1 cellular context compared by ENCODE assay signal in genomic region chr17:63961355-63962207, GRCh38.
TF ChIP-seq lines count a peak whose summit lies in the region.

No MANE protein-coding gene starts in this region.

TF ChIP-seq in H1, 55 proteins besides CTCF, POLR2A, EP300 and RAD21:
- TF ChIP-seq CBX5 (IDR thresholded peaks at IDR 0.05; ENCODE audit: low read depth, low read length) (no peak), NRF1 (IDR thresholded peaks at IDR 0.05; ENCODE audit: low read depth, low read length) (no peak), KDM1A (IDR thresholded peaks at IDR 0.05; ENCODE audit: borderline replicate concordance, low read length) (no peak), SRF (IDR thresholded peaks at IDR 0.05; ENCODE audit: low read depth, low read length) (no peak), SP2 (IDR thresholded peaks at IDR 0.05; ENCODE audit: low read length) (no peak), CTBP2 (IDR thresholded peaks at IDR 0.05; ENCODE audit: borderline replicate concordance, insufficient read depth, insufficient read length, low read length) (no peak), NANOG (IDR thresholded peaks at IDR 0.05; ENCODE audit: insufficient read depth, low read depth, low read length, poor library complexity, severe bottlenecking) (no peak), RFX5 (IDR thresholded peaks at IDR 0.05; ENCODE audit: borderline replicate concordance, low read depth, low read length) (no peak), SAP30 (IDR thresholded peaks at IDR 0.05; ENCODE audit: insufficient read depth, insufficient replicate concordance, low read length) (no peak), GABPA (IDR thresholded peaks at IDR 0.05; ENCODE audit: borderline replicate concordance, insufficient read depth, low read length) (no peak), EZH2 (IDR thresholded peaks at IDR 0.05; ENCODE audit: low read depth, low read length, severe bottlenecking) (no peak), TAF7 (optimal IDR thresholded peaks at IDR 0.05; ENCODE audit: borderline replicate concordance, low read depth, low read length) (peak; percentile 27), SUZ12 (IDR thresholded peaks at IDR 0.05; ENCODE audit: low read length) (no peak), KDM4A (IDR thresholded peaks at IDR 0.05; ENCODE audit: low read depth, low read length, severe bottlenecking) (peak; percentile 47), CBX8 (IDR thresholded peaks at IDR 0.05; ENCODE audit: borderline replicate concordance, low read depth, low read length) (no peak), HDAC2 (IDR thresholded peaks at IDR 0.05; ENCODE audit: borderline replicate concordance in 1 of 2, low read depth in 2 of 2, low read length in 2 of 2) (no peak), ZNF274 (IDR thresholded peaks at IDR 0.05; ENCODE audit: borderline replicate concordance, extremely low read depth, low read length) (no peak), POLR2AphosphoS5 (IDR thresholded peaks at IDR 0.05; ENCODE audit: low read depth, low read length) (peak; percentile 42), RXRA (IDR thresholded peaks at IDR 0.05; ENCODE audit: insufficient read depth, low read depth, low read length) (no peak), SIX5 (IDR thresholded peaks at IDR 0.05; ENCODE audit: low read depth, low read length) (no peak), JUND (IDR thresholded peaks at IDR 0.05; ENCODE audit: low read length) (peak; percentile 86), SP1 (IDR thresholded peaks at IDR 0.05; ENCODE audit: low read depth, low read length) (0 out of 2 replicates have a peak, but pooled peaks have one; percentile 43), PHF8 (conservative IDR thresholded peaks at IDR 0.05; ENCODE audit: low read depth, low read length) (peak; percentile 53), TEAD4 (IDR thresholded peaks at IDR 0.05; ENCODE audit: low read depth, low read length) (no peak), CEBPB (IDR thresholded peaks at IDR 0.05; ENCODE audit: low read depth, low read length) (peak; percentile 93), ASH2L (IDR thresholded peaks at IDR 0.05; ENCODE audit: low read length) (no peak), RBBP5 (IDR thresholded peaks at IDR 0.05; ENCODE audit: borderline replicate concordance, low read depth, low read length) (no peak), JUN (IDR thresholded peaks at IDR 0.05; ENCODE audit: low read depth, low read length) (no peak), MAFK (IDR thresholded peaks at IDR 0.05; ENCODE audit: low read depth, low read length) (no peak), HDAC6 (IDR thresholded peaks at IDR 0.05; ENCODE audit: low read depth, low read length) (no peak), BACH1 (IDR thresholded peaks at IDR 0.05; ENCODE audit: low read length) (no peak), POU5F1 (IDR thresholded peaks at IDR 0.05; ENCODE audit: low read depth, low read length) (no peak), BCL11A (IDR thresholded peaks at IDR 0.05; ENCODE audit: low read depth in 2 of 2, low read length in 2 of 2) (no peak), TBP (IDR thresholded peaks at IDR 0.05; ENCODE audit: low read depth, low read length) (no peak), CREB1 (IDR thresholded peaks at IDR 0.05) (peak; percentile 25; the same call in 1 of the 2 replicates), SP4 (IDR thresholded peaks at IDR 0.05; ENCODE audit: low read length) (peak; percentile 72), BRCA1 (IDR thresholded peaks at IDR 0.05; ENCODE audit: low read depth, low read length) (no peak), TCF12 (IDR thresholded peaks at IDR 0.05; ENCODE audit: low read depth, low read length) (no peak), KDM5A (IDR thresholded peaks at IDR 0.05; ENCODE audit: low read length) (no peak), RNF2 (IDR thresholded peaks at IDR 0.05; ENCODE audit: borderline replicate concordance, low read depth, low read length, missing control alignments, poor library complexity, severe bottlenecking) (no peak), FOSL1 (IDR thresholded peaks at IDR 0.05; ENCODE audit: insufficient read depth, low read depth, low read length) (no peak), CHD2 (IDR thresholded peaks at IDR 0.05; ENCODE audit: low read length) (no peak), SIRT6 (IDR thresholded peaks at IDR 0.05; ENCODE audit: low read length) (no peak), CHD1 (IDR thresholded peaks at IDR 0.05; ENCODE audit: low read depth, low read length) (no peak), E2F6 (IDR thresholded peaks at IDR 0.05) (peak; percentile 34; the same call in 1 of the 2 replicates), GTF2F1 (IDR thresholded peaks at IDR 0.05; ENCODE audit: borderline replicate concordance, low read depth, low read length) (no peak), EGR1 (IDR thresholded peaks at IDR 0.05; ENCODE audit: borderline replicate concordance, low read depth, low read length) (no peak), SIN3A (conservative IDR thresholded peaks at IDR 0.05 in 1 of 2, IDR thresholded peaks at IDR 0.05 in 1 of 2; ENCODE audit: low read depth in 1 of 2, low read length in 2 of 2) (peak; percentile 55 to 56; a peak in 1 of 4 replicates), TAF1 (IDR thresholded peaks at IDR 0.05; ENCODE audit: low read depth, low read length) (peak; percentile 58; the same call in 1 of the 2 replicates), YY1 (IDR thresholded peaks at IDR 0.05; ENCODE audit: low read depth, low read length) (no peak)
- TF ChIP-seq, protein P1, sequence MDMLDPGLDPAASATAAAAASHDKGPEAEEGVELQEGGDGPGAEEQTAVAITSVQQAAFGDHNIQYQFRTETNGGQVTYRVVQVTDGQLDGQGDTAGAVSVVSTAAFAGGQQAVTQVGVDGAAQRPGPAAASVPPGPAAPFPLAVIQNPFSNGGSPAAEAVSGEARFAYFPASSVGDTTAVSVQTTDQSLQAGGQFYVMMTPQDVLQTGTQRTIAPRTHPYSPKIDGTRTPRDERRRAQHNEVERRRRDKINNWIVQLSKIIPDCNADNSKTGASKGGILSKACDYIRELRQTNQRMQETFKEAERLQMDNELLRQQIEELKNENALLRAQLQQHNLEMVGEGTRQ (IDR thresholded peaks at IDR 0.05; ENCODE audit: low read length), result peak; percentile 61; the same call in 1 of the 2 replicates
- TF ChIP-seq, protein P2, sequence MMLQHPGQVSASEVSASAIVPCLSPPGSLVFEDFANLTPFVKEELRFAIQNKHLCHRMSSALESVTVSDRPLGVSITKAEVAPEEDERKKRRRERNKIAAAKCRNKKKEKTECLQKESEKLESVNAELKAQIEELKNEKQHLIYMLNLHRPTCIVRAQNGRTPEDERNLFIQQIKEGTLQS (IDR thresholded peaks at IDR 0.05; ENCODE audit: insufficient read depth, low read depth, low read length), result peak; percentile 83; the same call in 1 of the 2 replicates
- TF ChIP-seq, protein P3, sequence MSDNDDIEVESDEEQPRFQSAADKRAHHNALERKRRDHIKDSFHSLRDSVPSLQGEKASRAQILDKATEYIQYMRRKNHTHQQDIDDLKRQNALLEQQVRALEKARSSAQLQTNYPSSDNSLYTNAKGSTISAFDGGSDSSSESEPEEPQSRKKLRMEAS (IDR thresholded peaks at IDR 0.05), result peak; percentile 28; the same call in 1 of the 2 replicates
- TF ChIP-seq, protein P4, sequence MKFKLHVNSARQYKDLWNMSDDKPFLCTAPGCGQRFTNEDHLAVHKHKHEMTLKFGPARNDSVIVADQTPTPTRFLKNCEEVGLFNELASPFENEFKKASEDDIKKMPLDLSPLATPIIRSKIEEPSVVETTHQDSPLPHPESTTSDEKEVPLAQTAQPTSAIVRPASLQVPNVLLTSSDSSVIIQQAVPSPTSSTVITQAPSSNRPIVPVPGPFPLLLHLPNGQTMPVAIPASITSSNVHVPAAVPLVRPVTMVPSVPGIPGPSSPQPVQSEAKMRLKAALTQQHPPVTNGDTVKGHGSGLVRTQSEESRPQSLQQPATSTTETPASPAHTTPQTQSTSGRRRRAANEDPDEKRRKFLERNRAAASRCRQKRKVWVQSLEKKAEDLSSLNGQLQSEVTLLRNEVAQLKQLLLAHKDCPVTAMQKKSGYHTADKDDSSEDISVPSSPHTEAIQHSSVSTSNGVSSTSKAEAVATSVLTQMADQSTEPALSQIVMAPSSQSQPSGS (IDR thresholded peaks at IDR 0.05; ENCODE audit: low read length), result peak; percentile 32; the same call in 1 of the 2 replicates
- TF ChIP-seq, protein P5, sequence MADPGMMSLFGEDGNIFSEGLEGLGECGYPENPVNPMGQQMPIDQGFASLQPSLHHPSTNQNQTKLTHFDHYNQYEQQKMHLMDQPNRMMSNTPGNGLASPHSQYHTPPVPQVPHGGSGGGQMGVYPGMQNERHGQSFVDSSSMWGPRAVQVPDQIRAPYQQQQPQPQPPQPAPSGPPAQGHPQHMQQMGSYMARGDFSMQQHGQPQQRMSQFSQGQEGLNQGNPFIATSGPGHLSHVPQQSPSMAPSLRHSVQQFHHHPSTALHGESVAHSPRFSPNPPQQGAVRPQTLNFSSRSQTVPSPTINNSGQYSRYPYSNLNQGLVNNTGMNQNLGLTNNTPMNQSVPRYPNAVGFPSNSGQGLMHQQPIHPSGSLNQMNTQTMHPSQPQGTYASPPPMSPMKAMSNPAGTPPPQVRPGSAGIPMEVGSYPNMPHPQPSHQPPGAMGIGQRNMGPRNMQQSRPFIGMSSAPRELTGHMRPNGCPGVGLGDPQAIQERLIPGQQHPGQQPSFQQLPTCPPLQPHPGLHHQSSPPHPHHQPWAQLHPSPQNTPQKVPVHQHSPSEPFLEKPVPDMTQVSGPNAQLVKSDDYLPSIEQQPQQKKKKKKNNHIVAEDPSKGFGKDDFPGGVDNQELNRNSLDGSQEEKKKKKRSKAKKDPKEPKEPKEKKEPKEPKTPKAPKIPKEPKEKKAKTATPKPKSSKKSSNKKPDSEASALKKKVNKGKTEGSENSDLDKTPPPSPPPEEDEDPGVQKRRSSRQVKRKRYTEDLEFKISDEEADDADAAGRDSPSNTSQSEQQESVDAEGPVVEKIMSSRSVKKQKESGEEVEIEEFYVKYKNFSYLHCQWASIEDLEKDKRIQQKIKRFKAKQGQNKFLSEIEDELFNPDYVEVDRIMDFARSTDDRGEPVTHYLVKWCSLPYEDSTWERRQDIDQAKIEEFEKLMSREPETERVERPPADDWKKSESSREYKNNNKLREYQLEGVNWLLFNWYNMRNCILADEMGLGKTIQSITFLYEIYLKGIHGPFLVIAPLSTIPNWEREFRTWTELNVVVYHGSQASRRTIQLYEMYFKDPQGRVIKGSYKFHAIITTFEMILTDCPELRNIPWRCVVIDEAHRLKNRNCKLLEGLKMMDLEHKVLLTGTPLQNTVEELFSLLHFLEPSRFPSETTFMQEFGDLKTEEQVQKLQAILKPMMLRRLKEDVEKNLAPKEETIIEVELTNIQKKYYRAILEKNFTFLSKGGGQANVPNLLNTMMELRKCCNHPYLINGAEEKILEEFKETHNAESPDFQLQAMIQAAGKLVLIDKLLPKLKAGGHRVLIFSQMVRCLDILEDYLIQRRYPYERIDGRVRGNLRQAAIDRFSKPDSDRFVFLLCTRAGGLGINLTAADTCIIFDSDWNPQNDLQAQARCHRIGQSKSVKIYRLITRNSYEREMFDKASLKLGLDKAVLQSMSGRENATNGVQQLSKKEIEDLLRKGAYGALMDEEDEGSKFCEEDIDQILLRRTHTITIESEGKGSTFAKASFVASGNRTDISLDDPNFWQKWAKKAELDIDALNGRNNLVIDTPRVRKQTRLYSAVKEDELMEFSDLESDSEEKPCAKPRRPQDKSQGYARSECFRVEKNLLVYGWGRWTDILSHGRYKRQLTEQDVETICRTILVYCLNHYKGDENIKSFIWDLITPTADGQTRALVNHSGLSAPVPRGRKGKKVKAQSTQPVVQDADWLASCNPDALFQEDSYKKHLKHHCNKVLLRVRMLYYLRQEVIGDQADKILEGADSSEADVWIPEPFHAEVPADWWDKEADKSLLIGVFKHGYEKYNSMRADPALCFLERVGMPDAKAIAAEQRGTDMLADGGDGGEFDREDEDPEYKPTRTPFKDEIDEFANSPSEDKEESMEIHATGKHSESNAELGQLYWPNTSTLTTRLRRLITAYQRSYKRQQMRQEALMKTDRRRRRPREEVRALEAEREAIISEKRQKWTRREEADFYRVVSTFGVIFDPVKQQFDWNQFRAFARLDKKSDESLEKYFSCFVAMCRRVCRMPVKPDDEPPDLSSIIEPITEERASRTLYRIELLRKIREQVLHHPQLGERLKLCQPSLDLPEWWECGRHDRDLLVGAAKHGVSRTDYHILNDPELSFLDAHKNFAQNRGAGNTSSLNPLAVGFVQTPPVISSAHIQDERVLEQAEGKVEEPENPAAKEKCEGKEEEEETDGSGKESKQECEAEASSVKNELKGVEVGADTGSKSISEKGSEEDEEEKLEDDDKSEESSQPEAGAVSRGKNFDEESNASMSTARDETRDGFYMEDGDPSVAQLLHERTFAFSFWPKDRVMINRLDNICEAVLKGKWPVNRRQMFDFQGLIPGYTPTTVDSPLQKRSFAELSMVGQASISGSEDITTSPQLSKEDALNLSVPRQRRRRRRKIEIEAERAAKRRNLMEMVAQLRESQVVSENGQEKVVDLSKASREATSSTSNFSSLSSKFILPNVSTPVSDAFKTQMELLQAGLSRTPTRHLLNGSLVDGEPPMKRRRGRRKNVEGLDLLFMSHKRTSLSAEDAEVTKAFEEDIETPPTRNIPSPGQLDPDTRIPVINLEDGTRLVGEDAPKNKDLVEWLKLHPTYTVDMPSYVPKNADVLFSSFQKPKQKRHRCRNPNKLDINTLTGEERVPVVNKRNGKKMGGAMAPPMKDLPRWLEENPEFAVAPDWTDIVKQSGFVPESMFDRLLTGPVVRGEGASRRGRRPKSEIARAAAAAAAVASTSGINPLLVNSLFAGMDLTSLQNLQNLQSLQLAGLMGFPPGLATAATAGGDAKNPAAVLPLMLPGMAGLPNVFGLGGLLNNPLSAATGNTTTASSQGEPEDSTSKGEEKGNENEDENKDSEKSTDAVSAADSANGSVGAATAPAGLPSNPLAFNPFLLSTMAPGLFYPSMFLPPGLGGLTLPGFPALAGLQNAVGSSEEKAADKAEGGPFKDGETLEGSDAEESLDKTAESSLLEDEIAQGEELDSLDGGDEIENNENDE (IDR thresholded peaks at IDR 0.05; ENCODE audit: insufficient replicate concordance, low read length), result no peak
